ENCODE assay signal across 1 cellular context in the genomic region with DNA sequence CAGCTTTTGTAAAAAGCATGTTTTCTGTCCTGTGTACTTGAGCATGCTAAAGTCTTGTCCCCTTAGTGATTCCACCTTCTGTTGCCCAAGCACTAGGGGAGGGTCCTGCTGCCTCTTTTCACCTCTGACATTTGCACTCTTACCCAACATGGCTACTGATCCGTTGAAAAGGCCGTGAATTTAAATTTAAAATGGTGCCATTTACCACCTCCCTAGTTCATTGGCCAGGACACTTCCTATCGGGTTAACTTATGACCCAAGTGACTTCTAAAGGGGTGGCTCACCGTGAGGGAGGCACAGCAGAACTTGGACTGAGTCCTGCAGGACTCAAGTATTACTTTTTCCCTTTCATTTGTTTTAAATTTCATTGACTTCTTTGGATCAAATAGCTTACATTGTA.
TF ChIP-seq lines count a peak whose summit lies in the region.

No MANE protein-coding gene starts in this region.

TF ChIP-seq in GM23338, 12 proteins besides CTCF, POLR2A, EP300 and RAD21 (continued from another document):
- no peak for TF ChIP-seq ETS1 (IDR thresholded peaks at IDR 0.05)
- TF ChIP-seq JUNB (IDR thresholded peaks at IDR 0.05; ENCODE audit: unreplicated experiment), result no peak
- TF ChIP-seq, protein P1, sequence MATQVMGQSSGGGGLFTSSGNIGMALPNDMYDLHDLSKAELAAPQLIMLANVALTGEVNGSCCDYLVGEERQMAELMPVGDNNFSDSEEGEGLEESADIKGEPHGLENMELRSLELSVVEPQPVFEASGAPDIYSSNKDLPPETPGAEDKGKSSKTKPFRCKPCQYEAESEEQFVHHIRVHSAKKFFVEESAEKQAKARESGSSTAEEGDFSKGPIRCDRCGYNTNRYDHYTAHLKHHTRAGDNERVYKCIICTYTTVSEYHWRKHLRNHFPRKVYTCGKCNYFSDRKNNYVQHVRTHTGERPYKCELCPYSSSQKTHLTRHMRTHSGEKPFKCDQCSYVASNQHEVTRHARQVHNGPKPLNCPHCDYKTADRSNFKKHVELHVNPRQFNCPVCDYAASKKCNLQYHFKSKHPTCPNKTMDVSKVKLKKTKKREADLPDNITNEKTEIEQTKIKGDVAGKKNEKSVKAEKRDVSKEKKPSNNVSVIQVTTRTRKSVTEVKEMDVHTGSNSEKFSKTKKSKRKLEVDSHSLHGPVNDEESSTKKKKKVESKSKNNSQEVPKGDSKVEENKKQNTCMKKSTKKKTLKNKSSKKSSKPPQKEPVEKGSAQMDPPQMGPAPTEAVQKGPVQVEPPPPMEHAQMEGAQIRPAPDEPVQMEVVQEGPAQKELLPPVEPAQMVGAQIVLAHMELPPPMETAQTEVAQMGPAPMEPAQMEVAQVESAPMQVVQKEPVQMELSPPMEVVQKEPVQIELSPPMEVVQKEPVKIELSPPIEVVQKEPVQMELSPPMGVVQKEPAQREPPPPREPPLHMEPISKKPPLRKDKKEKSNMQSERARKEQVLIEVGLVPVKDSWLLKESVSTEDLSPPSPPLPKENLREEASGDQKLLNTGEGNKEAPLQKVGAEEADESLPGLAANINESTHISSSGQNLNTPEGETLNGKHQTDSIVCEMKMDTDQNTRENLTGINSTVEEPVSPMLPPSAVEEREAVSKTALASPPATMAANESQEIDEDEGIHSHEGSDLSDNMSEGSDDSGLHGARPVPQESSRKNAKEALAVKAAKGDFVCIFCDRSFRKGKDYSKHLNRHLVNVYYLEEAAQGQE (IDR thresholded peaks at IDR 0.05; ENCODE audit: unreplicated experiment), result no peak
- no peak for TF ChIP-seq EZH2phosphoT487 (IDR thresholded peaks at IDR 0.05; ENCODE audit: unreplicated experiment)
- no peak for TF ChIP-seq EZH2 (IDR thresholded peaks at IDR 0.05; ENCODE audit: low read depth, unreplicated experiment)
- TF ChIP-seq ZNF331 (CRISPR knock-in tag; IDR thresholded peaks at IDR 0.05; ENCODE audit: low read depth), result no peak
- TF ChIP-seq ZNF114 (CRISPR knock-in tag; IDR thresholded peaks at IDR 0.05), result no peak
